Comparison of ENCODE assay signal across 8 cellular contexts in genomic region chr22:50529416-50530279, GRCh38. TPM values are rescaled to one million over a fixed set of nuclear protein-coding genes. Genes with fewer than 3 reads are reported as not detected.
A peak's percentile ranks its signal among the peaks of the same experiment; 100 is the strongest.
DNase-seq lines count a peak whose midpoint lies in the region; ATAC-seq and TF ChIP-seq lines count a peak whose summit lies in the region.

TSS of gene TYMP (minus strand) at chr22:50530012. CDS start at chr22:50529709, 303 bp downstream.

- peaks cover 3% of the 10 kb centered on the region for H3K79me2 ChIP-seq in osteoblast (ENCODE audit: insufficient read depth, low read length)

- no peaks in the 10 kb centered on the region for H3K9me3 Mint-ChIP-seq in activated T-cell treated with anti-CD3 and anti-CD28 coated beads, Interleukin-2, amount 50 U/mL, for 4 hours

- H3K27ac ChIP-seq in osteoblast (ENCODE audit: low read depth, low read length): peak within 1 kb of the TSS; percentile 45
- H3K27ac ChIP-seq in aorta (ENCODE audit: low read depth in 1 of 2, low read length in 2 of 2): no peak within 1 kb of the TSS

- H3K9me3 ChIP-seq in MG63: no peaks in the 10 kb centered on the region
- H3K9me3 ChIP-seq in osteoblast (ENCODE audit: low read depth, low read length): no peaks in the 10 kb centered on the region
- no peaks in the 10 kb centered on the region for H3K9me3 ChIP-seq in aorta (ENCODE audit: control insufficient read depth, low read length)

- H2AFZ ChIP-seq in osteoblast (ENCODE audit: low read length): peak within 1 kb of the TSS; percentile 29

- TF ChIP-seq POLR2A in GM18526 (IDR thresholded peaks at IDR 0.05; ENCODE audit: extremely low read depth, insufficient read length): peak; percentile 75

- intact Hi-C loops in aorta (cut with DNase I): loop anchor here in 1 of 2 donors (5.0 kb wide), 1 partner anchor 33 kb away; the partner anchor contains the start of gene SYCE3

- DNase-seq in MG63 (peak; percentile 40), foreskin fibroblast (peak; percentile 54 to 74), osteoblast (ENCODE audit: insufficient read length, low spot score, missing footprints) (peak; percentile 97), aorta (peak; percentile 90)
- peak; percentile 57 for DNase-seq in activated T-cell treated with anti-CD3 and anti-CD28 coated beads, Interleukin-2, amount 50 U/mL, for 4 hours

- peaks cover 9% of the 10 kb centered on the region for H4K20me1 ChIP-seq in osteoblast (ENCODE audit: insufficient read depth, low read length)

- H3K4me1 Mint-ChIP-seq in activated T-cell treated with anti-CD3 and anti-CD28 coated beads, Interleukin-2, amount 50 U/mL, for 4 hours (ENCODE audit: low read depth): peaks cover 49% of the 10 kb centered on the region

- peak; percentile 4 to 6 for ATAC-seq in activated T-cell treated with anti-CD3 and anti-CD28 coated beads, Interleukin-2, amount 50 U/mL, for 4 hours
- ATAC-seq in aorta (ENCODE audit: low FRiP score) (peak; percentile 25), HG03045 (IDR thresholded peaks at IDR 0.05; ENCODE audit: unreplicated experiment) (no peak), HG03095 (IDR thresholded peaks at IDR 0.05; ENCODE audit: unreplicated experiment) (no peak)

- H3K27me3 Mint-ChIP-seq in activated T-cell treated with anti-CD3 and anti-CD28 coated beads, Interleukin-2, amount 50 U/mL, for 4 hours (ENCODE audit: low read depth): no peaks in the 10 kb centered on the region

- peak within 1 kb of the TSS; percentile 91 for H3K4me2 ChIP-seq in osteoblast (ENCODE audit: insufficient read depth, low read length)

- no peaks in the 10 kb centered on the region for H3K27me3 ChIP-seq in MG63
- H3K27me3 ChIP-seq in osteoblast (ENCODE audit: insufficient read depth, low read length): no peaks in the 10 kb centered on the region
- no peaks in the 10 kb centered on the region for H3K27me3 ChIP-seq in aorta (ENCODE audit: control insufficient read depth in 1 of 2, insufficient read depth in 2 of 2, low read length in 1 of 2)

- 7 to 11% methylated on average over 59 to 105 of the region's 105 CpGs for WGBS in aorta, 2 donors

- H3K4me1 ChIP-seq in osteoblast (ENCODE audit: insufficient read depth, low read length) (peaks cover 26% of the 10 kb centered on the region), aorta (ENCODE audit: control insufficient read depth in 1 of 2, insufficient read depth in 2 of 2, low read length in 2 of 2) (no peaks in the 10 kb centered on the region)

- peaks cover 4% of the 10 kb centered on the region for H3K36me3 ChIP-seq in MG63
- H3K36me3 ChIP-seq in osteoblast (ENCODE audit: insufficient read depth, low read length): no peaks in the 10 kb centered on the region
- H3K36me3 ChIP-seq in aorta (ENCODE audit: control insufficient read depth in 1 of 2, insufficient read depth in 2 of 2, low read length in 1 of 2): no peaks in the 10 kb centered on the region

- peak within 1 kb of the TSS; percentile 59 for H3K4me3 ChIP-seq in MG63
- peak within 1 kb of the TSS; percentile 51 to 59 for H3K4me3 ChIP-seq in foreskin fibroblast (ENCODE audit: low read depth in 1 of 2, low read length in 2 of 2)
- peak within 1 kb of the TSS; percentile 74 for H3K4me3 ChIP-seq in osteoblast (ENCODE audit: insufficient read depth, low read length)
- no peak within 1 kb of the TSS for H3K4me3 ChIP-seq in aorta (ENCODE audit: low read length in 2 of 2)

- H3K4me3 Mint-ChIP-seq in activated T-cell treated with anti-CD3 and anti-CD28 coated beads, Interleukin-2, amount 50 U/mL, for 4 hours: peak within 1 kb of the TSS; percentile 90

- peaks cover 1% of the 10 kb centered on the region for H3K36me3 Mint-ChIP-seq in activated T-cell treated with anti-CD3 and anti-CD28 coated beads, Interleukin-2, amount 50 U/mL, for 4 hours (ENCODE audit: insufficient read depth)

- no peak for TF ChIP-seq CTCF in foreskin fibroblast (IDR thresholded peaks at IDR 0.05; ENCODE audit: low read depth, low read length)
- TF ChIP-seq CTCF in osteoblast (IDR thresholded peaks at IDR 0.05; ENCODE audit: extremely low read depth, low read depth, low read length): no peak

RNA-seq across cellular contexts. Expression of gene TYMP, which starts in this region (rescaled TPM):
- 22.1 and 22.2 TPM in 2 replicates for total RNA-seq in MG63 (2014; rRNA removed; shearing (Covaris generic); ENCODE audit: low replicate concordance)
- 100 to 1,000 TPM in 1 of 3 donors, 10 to 100 TPM in 2; 64.4 to 103 (median 66.1) TPM for total RNA-seq in activated T-cell treated with anti-CD3 and anti-CD28 coated beads, Interleukin-2, amount 50 U/mL, for 4 hours
- total RNA-seq in osteoblast (14.4 and 30.0 TPM in 2 replicates), aorta (10 to 100 TPM; 68.3 to 99.2 TPM)
- 10 to 100 TPM; 37.7 to 47.1 TPM for polyA plus RNA-seq in aorta

Comparison
In these comparisons a context has a peak if more than half of its experiments do, and no peak if none do; other contexts are left out.
1. DNase-seq: peak in every context shown above with its lines; median percentile 97 in osteoblast; 90 in aorta; 64 in foreskin fibroblast; 57 in activated T-cell treated with anti-CD3 and anti-CD28 coated beads, Interleukin-2, amount 50 U/mL, for 4 hours; 40 in MG63.
2. H3K4me3 ChIP-seq: peak in MG63 (single experiment), foreskin fibroblast (2 of 2) and osteoblast (single experiment); none in aorta (0 of 2).
3. ATAC-seq: peak in activated T-cell treated with anti-CD3 and anti-CD28 coated beads, Interleukin-2, amount 50 U/mL, for 4 hours (2 of 2) and aorta (single experiment); none in HG03045 (single experiment) and HG03095 (single experiment).